In the genomic region with DNA sequence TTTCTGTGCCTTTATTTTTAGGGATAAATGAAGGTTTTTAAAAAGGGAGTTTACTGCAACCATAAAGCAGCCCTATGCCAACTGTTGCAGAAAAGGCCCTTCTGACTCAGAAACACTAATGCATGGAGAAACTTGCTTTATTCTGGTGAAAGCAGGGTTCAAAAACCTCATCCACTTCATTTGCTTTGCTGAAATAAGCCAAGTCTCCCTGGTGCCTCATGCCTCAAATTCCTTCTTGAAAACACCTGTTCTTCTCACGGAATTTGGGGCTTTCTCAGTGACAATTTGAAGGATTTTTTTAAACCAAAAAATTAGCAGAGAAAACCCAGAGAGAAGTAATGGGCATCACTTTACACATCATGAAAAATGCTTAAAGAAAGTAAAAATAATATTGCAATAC, we compare ENCODE assay signal across 21 cellular contexts.
"Had no signal": no experiment of that assay in that cellular context is flagged by ENCODE, and none has a peak within 500 bp of the region (broad histone marks: within the 10 kb centered on the region; RNA-seq: fewer than 3 reads in every experiment).

No MANE protein-coding gene starts in this region.

- H3K36me3 ChIP-seq: stomach, suprapubic skin, vagina had no signal

- H3K27ac ChIP-seq: body of pancreas, stomach, suprapubic skin, vagina had no signal

- H3K9me3 ChIP-seq: body of pancreas, stomach, suprapubic skin, vagina had no signal

- ATAC-seq: activated T-cell treated with anti-CD3 and anti-CD28 coated beads, Interleukin-2, amount 50 U/mL, for 4 hours; body of pancreas; esophagus mucosa; sciatic nerve; stimulated activated memory B cell treated with anti-CD40 and anti-IgM and Interleukin-4, amounts not matched to agents 10 μg/mL and 1 μg/mL and 100 μg/mL, for 72 hours had no signal

- H3K4me2 ChIP-seq: smooth muscle cell had no signal

- H3K4me3 ChIP-seq: body of pancreas, smooth muscle cell, stomach, suprapubic skin, vagina had no signal

- DNase-seq: activated CD4-positive, alpha-beta T cell treated with anti-CD3 and anti-CD28 coated beads for 4 hours; activated CD4-positive, alpha-beta T cell treated with anti-CD3 and anti-CD28 coated beads, Interleukin-2, amount 50 U/mL, for 48 hours; activated CD4-positive, CD25-positive, alpha-beta regulatory T cell; activated CD8-positive, alpha-beta memory T cell treated with anti-CD3 and anti-CD28 coated beads, Interleukin-2, amount 50 U/mL, for 48 hours; activated naive CD4-positive, alpha-beta T cell; activated naive CD8-positive, alpha-beta T cell treated with anti-CD3 and anti-CD28 coated beads for 36 hours; activated T-cell treated with anti-CD3 and anti-CD28 coated beads, Interleukin-2, amount 50 U/mL, for 4 hours; body of pancreas; caudate nucleus; effector memory CD4-positive, alpha-beta T cell; hippocampal formation; posterior cingulate gyrus; stimulated activated CD4-positive, alpha-beta T cell treated with anti-CD3 and anti-CD28 coated beads, Interleukin-15, amount 100 ng/mL, for 24 hours; stomach; T1000 had no signal

- H3K4me1 ChIP-seq: body of pancreas, stomach, suprapubic skin, vagina had no signal

- H3K27me3 ChIP-seq: body of pancreas, stomach, suprapubic skin, vagina had no signal
